ENCODE assay signal across 19 cellular contexts in genomic region chr21:42096593-42096992, GRCh38. TPM values are rescaled to one million over a fixed set of nuclear protein-coding genes. Genes with fewer than 3 reads are reported as not detected.
DNase-seq lines count a peak whose midpoint lies in the region; ATAC-seq, FAIRE-seq and TF ChIP-seq lines count a peak whose summit lies in the region.
"Had no signal": no experiment of that assay in that cellular context is flagged by ENCODE, and none has a peak within 500 bp of the region (broad histone marks: within the 10 kb centered on the region; RNA-seq: fewer than 3 reads in every experiment).

No MANE protein-coding gene starts in this region.

- H3K27ac ChIP-seq in PC-3 (ENCODE audit: low read length) (peak overlapping the region; percentile 94), endothelial cell of umbilical vein (ENCODE audit: insufficient read depth, low read depth, low read length) (peak overlapping the region; percentile 85), skin epidermis (peak overlapping the region in 11 of 21 experiments; percentile 18 to 84 (median 65))
- H3K27ac ChIP-seq: C4-2B, ovary had no signal

- H2AFZ ChIP-seq in PC-3 (ENCODE audit: low read length): no peak overlapping the region
- H2AFZ ChIP-seq in endothelial cell of umbilical vein (ENCODE audit: low read depth, low read length): no peak overlapping the region

- no peaks in the 10 kb centered on the region for H3K9me1 ChIP-seq in endothelial cell of umbilical vein (replicated peaks; ENCODE audit: control insufficient read depth, extremely low read depth, insufficient read depth, low read length)

- H3K79me2 ChIP-seq in PC-3 (ENCODE audit: low read length): no peaks in the 10 kb centered on the region
- no peaks in the 10 kb centered on the region for H3K79me2 ChIP-seq in endothelial cell of umbilical vein (ENCODE audit: control insufficient read depth, insufficient read depth, low read length)

- dilution Hi-C loops in endothelial cell of umbilical vein (cut with MboI; ENCODE audit: extremely low pct_ligation_motif_present, low sequenced_read_pairs): no loop called here

- TF ChIP-seq POLR2A in endothelial cell of umbilical vein (IDR thresholded peaks at IDR 0.05; ENCODE audit: low read depth, low read length): no peak

- H4K20me1 ChIP-seq in PC-3 (ENCODE audit: low read length): no peaks in the 10 kb centered on the region
- H4K20me1 ChIP-seq in endothelial cell of umbilical vein (replicated peaks; ENCODE audit: control insufficient read depth, extremely low read depth, insufficient read depth, low read length): no peaks in the 10 kb centered on the region

- intact Hi-C loops in PC-3 (cut with micrococcal nuclease) (loop anchor here (5.0 kb wide), 2 partner anchors 139 to 164 kb away; no protein-coding TSS in a partner anchor), endothelial cell of umbilical vein (cut with micrococcal nuclease) (loop anchor here (2.0 kb wide), 1 partner anchor 40 kb away; no protein-coding TSS in a partner anchor)

- H3K4me1 ChIP-seq in PC-3 (ENCODE audit: insufficient read depth, low read length): peaks cover 36% of the 10 kb centered on the region
- H3K4me1 ChIP-seq in endothelial cell of umbilical vein (ENCODE audit: control insufficient read depth, extremely low read depth, insufficient read depth, low read length): peaks cover 13% of the 10 kb centered on the region

- H3K4me3 ChIP-seq in PC-3 (ENCODE audit: low read length): no peak overlapping the region
- no peak overlapping the region for H3K4me3 ChIP-seq in endothelial cell of umbilical vein (replicated peaks in 1 of 3; ENCODE audit: insufficient read depth in 1 of 3, low read depth in 1 of 3, low read length in 3 of 3)
- H3K4me3 ChIP-seq in skin epidermis: no peak overlapping the region
- no peak overlapping the region for H3K4me3 ChIP-seq in MG63
- H3K4me3 ChIP-seq: GM12878, heart right ventricle, lung, ovary, upper lobe of left lung had no signal

- H3K9me3 ChIP-seq in PC-3 (ENCODE audit: low read length) (no peaks in the 10 kb centered on the region), endothelial cell of umbilical vein (replicated peaks; ENCODE audit: control insufficient read depth, insufficient read depth, low read length) (no peaks in the 10 kb centered on the region), MG63 (peaks cover 3% of the 10 kb centered on the region; the same call in 1 of the 2 replicates)
- H3K9me3 ChIP-seq: upper lobe of left lung had no signal

- no peaks in the 10 kb centered on the region for H3K36me3 ChIP-seq in PC-3 (ENCODE audit: low read depth, low read length)
- H3K36me3 ChIP-seq in endothelial cell of umbilical vein (ENCODE audit: control insufficient read depth in 2 of 2, extremely low read depth in 1 of 2, insufficient read depth in 2 of 2, low read length in 2 of 2): no peaks in the 10 kb centered on the region
- H3K36me3 ChIP-seq in MG63: no peaks in the 10 kb centered on the region
- H3K36me3 ChIP-seq: heart right ventricle, ovary, upper lobe of left lung had no signal

- peak; percentile 46 for DNase-seq in EH (ENCODE audit: low read depth)
- DNase-seq in PC-3: no peak
- no peak for DNase-seq in endothelial cell of umbilical vein (ENCODE audit: low read depth, low spot score)
- DNase-seq in NCI-H69 (lab: John Stamatoyannopoulos, UW): no peak
- DNase-seq in MG63: no peak
- no peak for DNase-seq in activated effector memory CD4-positive, alpha-beta T cell treated with Interleukin-2 at 50 U/mL for 16 hours
- DNase-seq: activated gamma-delta T cell; GDM1; heart right ventricle; NCI-H187; NCI-H226; ovary; stimulated activated CD4-positive, alpha-beta T cell treated with anti-CD3 and anti-CD28 coated beads, Interleukin-2, amount 100 ng/mL, for 48 hours; T-cell; upper lobe of left lung had no signal

- CTCF ChIA-PET in PC-3 (lab: Charles Lee) (interaction anchor here (1.6 kb wide), 1 partner anchor 11 kb away, joined by 9 read pairs; no protein-coding TSS in a partner anchor), endothelial cell of umbilical vein (lab: Charles Lee) (interaction anchor here (1.3 to 3.6 kb wide), 5 partner anchors 11 to 163 kb away, joined by 3 to 54 read pairs (median 4); no protein-coding TSS in a partner anchor)

- POLR2A ChIA-PET in PC-3 (lab: Charles Lee; ENCODE audit: unreplicated experiment) (no interaction called here), endothelial cell of umbilical vein (lab: Charles Lee) (interaction anchor here (1.9 kb wide), 1 partner anchor 135 kb away, joined by 4 read pairs; no protein-coding TSS in a partner anchor)

- BruUV-seq in PC-3 (replicated peaks; lab: Mats Ljungman, UMichigan) (no TSS peak), endothelial cell of umbilical vein (replicated peaks; lab: Mats Ljungman, UMichigan) (no TSS peak)

- H3K9me2 ChIP-seq in PC-3 (replicated peaks; ENCODE audit: low read length): no peaks in the 10 kb centered on the region

- H3K27me3 ChIP-seq in PC-3 (ENCODE audit: low read length) (no peaks in the 10 kb centered on the region), endothelial cell of umbilical vein (ENCODE audit: control insufficient read depth in 2 of 2, insufficient read depth in 2 of 2, low read length in 2 of 2) (peaks cover 9% of the 10 kb centered on the region in 2 experiments), MG63 (no peaks in the 10 kb centered on the region)
- H3K27me3 ChIP-seq: ovary, upper lobe of left lung had no signal

- TF ChIP-seq CTCF in PC-3 (conservative IDR thresholded peaks at IDR 0.05; ENCODE audit: low read depth, low read length) (no peak), endothelial cell of umbilical vein (IDR thresholded peaks at IDR 0.05; ENCODE audit: extremely low read depth in 1 of 2, insufficient read depth in 1 of 2, low read depth in 1 of 2, low read length in 2 of 2) (no peak)

- H3K9ac ChIP-seq in PC-3 (ENCODE audit: low read length) (peak overlapping the region; percentile 54), endothelial cell of umbilical vein (replicated peaks; ENCODE audit: extremely low read depth, insufficient read depth, low read length) (peak overlapping the region; percentile 57)

- no peaks in the 10 kb centered on the region for H3F3A ChIP-seq in PC-3 (ENCODE audit: low read length, unreplicated experiment)

- no peak for FAIRE-seq in endothelial cell of umbilical vein (lab: Jason Lieb, UNC)
- FAIRE-seq: GM12878 had no signal

- H3K4me2 ChIP-seq in PC-3 (ENCODE audit: low read length): no peak overlapping the region
- no peak overlapping the region for H3K4me2 ChIP-seq in endothelial cell of umbilical vein (ENCODE audit: insufficient read depth, low read length)

- ATAC-seq in PC-3: no peak
- ATAC-seq: GM12878, T-cell had no signal

TF ChIP-seq in endothelial cell of umbilical vein, 7 proteins besides CTCF, POLR2A, EP300 and RAD21:
- TF ChIP-seq MYC (IDR thresholded peaks at IDR 0.05; ENCODE audit: low read depth, low read length) (no peak), EZH2 (IDR thresholded peaks at IDR 0.05; ENCODE audit: borderline replicate concordance, low read depth, low read length, severe bottlenecking) (no peak), POLR2AphosphoS5 (IDR thresholded peaks at IDR 0.05; ENCODE audit: insufficient read depth, low read depth, low read length) (no peak), GATA2 (IDR thresholded peaks at IDR 0.05; ENCODE audit: insufficient read depth, insufficient read length, low read depth, low read length) (no peak), MAX (IDR thresholded peaks at IDR 0.05; ENCODE audit: insufficient read depth, insufficient read length) (no peak), JUN (IDR thresholded peaks at IDR 0.05; ENCODE audit: borderline replicate concordance, insufficient read depth, insufficient read length, low read depth) (no peak), FOS (IDR thresholded peaks at IDR 0.05; ENCODE audit: borderline replicate concordance, insufficient read depth, low read length) (no peak)
TF ChIP-seq in endothelial cell of umbilical vein: peak in this region for 0.

RNA-seq across cellular contexts. Expression of gene UMODL1, which starts 25.5 kb away (rescaled TPM):
- total RNA-seq in PC-3 (2014; rRNA removed): 0.58 TPM in 1 of 2 replicates, not detected in the other
- not detected in 2 replicates for total RNA-seq in endothelial cell of umbilical vein
- not detected in 2 replicates for polyA plus RNA-seq in endothelial cell of umbilical vein
- polyA plus RNA-seq in endothelial cell of umbilical vein (2011; cell fraction: cytosol; rRNA removed): not detected in 2 replicates
- polyA plus RNA-seq in endothelial cell of umbilical vein (2011; cell fraction: nucleus; rRNA removed): not detected in 2 replicates
- polyA plus RNA-seq in endothelial cell of umbilical vein (2012): not detected in 2 replicates
- polyA minus RNA-seq in endothelial cell of umbilical vein: not detected in 2 replicates
- not detected for polyA minus RNA-seq in endothelial cell of umbilical vein (2011; cell fraction: cytosol; rRNA and poly(A)+ RNA removed)
- polyA minus RNA-seq in endothelial cell of umbilical vein (2011; cell fraction: nucleus; rRNA and poly(A)+ RNA removed): not detected in 2 replicates
- total RNA-seq in MG63 (2014; rRNA removed; shearing (Covaris generic); ENCODE audit: low replicate concordance): not detected in 2 replicates
- polyA plus RNA-seq: heart right ventricle had no signal
